In genomic region chr12:6363330-6364036, GRCh38 we compare ENCODE assay signal across 8 cellular contexts. TPM values are rescaled to one million over a fixed set of nuclear protein-coding genes. Genes with fewer than 3 reads are reported as not detected.
DNase-seq lines count a peak whose midpoint lies in the region; ATAC-seq, FAIRE-seq and TF ChIP-seq lines count a peak whose summit lies in the region.

No MANE protein-coding gene starts in this region.

- peak overlapping the region; percentile 53 to 60 for H3K4me3 ChIP-seq in gastroesophageal sphincter
- peak overlapping the region; percentile 54 for H3K4me3 ChIP-seq in uterus

- peak overlapping the region; percentile 89 for H3K27ac Mint-ChIP-seq in progenitor cell of endocrine pancreas

- 11% methylated on average over 3 of the region's 59 CpGs; no CpG with 5 or more reads in 1 of the 2 donors for WGBS in gastroesophageal sphincter (ENCODE audit: low coverage in 1 of 2), 2 donors

- FAIRE-seq in GM12892 (lab: Jason Lieb, UNC), result no peak

- H3K36me3 ChIP-seq in gastroesophageal sphincter, result no peaks in the 10 kb centered on the region
- H3K36me3 ChIP-seq in uterus, result no peaks in the 10 kb centered on the region

- H3K36me3 Mint-ChIP-seq in progenitor cell of endocrine pancreas (ENCODE audit: insufficient read depth), result no peaks in the 10 kb centered on the region

- H3K4me3 Mint-ChIP-seq in progenitor cell of endocrine pancreas (ENCODE audit: low read depth), result peak overlapping the region; percentile 67

- H3K4me1 Mint-ChIP-seq in progenitor cell of endocrine pancreas (ENCODE audit: low read depth), result peaks cover 4% of the 10 kb centered on the region

- H3K27ac ChIP-seq in gastroesophageal sphincter (peak overlapping the region; percentile 60 to 87 (median 87)), uterus (peak overlapping the region; percentile 91 to 97)

- ATAC-seq in gastroesophageal sphincter, result peak; percentile 93
- no peak for ATAC-seq in HG03378 (IDR thresholded peaks at IDR 0.05; ENCODE audit: unreplicated experiment)

- H3K9me3 Mint-ChIP-seq in progenitor cell of endocrine pancreas (ENCODE audit: low read depth), result no peaks in the 10 kb centered on the region

- TF ChIP-seq POLR2A in GM12892 (IDR thresholded peaks at IDR 0.05; ENCODE audit: low read depth, low read length) (no peak), gastroesophageal sphincter (IDR thresholded peaks at IDR 0.05) (peak; percentile 54 to 62), uterus (IDR thresholded peaks at IDR 0.05) (peak; percentile 71 to 73)

- H3K9me3 ChIP-seq in gastroesophageal sphincter (no peaks in the 10 kb centered on the region), uterus (no peaks in the 10 kb centered on the region)

- intact Hi-C loops in uterus (cut with DNase I; ENCODE audit: low total_unique reads), result no loop called here

- DNase-seq in GM12892 (ENCODE audit: insufficient read length), result peak; percentile 76
- peak; percentile 78 for DNase-seq in RPMI8226
- DNase-seq in activated gamma-delta T cell treated with anti-CD3 and anti-CD28 coated beads, Interleukin-2, amount 50 U/mL, for 16 hours (ENCODE audit: low read depth), result peak; percentile 43
- DNase-seq in progenitor cell of endocrine pancreas (ENCODE audit: low spot score, unreplicated experiment), result peak; percentile 73
- peak; percentile 79 to 80 for DNase-seq in uterus
- DNase-seq in NCI-H2171 (lab: John Stamatoyannopoulos, UW), result no peak

- H3K4me1 ChIP-seq in gastroesophageal sphincter (peaks cover 0 to 27% (median 5%) of the 10 kb centered on the region in 3 donors), uterus (no peaks in the 10 kb centered on the region)

- H3K27me3 Mint-ChIP-seq in progenitor cell of endocrine pancreas, result peaks cover 2% of the 10 kb centered on the region

- no peaks in the 10 kb centered on the region for H3K27me3 ChIP-seq in gastroesophageal sphincter
- H3K27me3 ChIP-seq in uterus, result no peaks in the 10 kb centered on the region

- no peak for TF ChIP-seq EP300 in gastroesophageal sphincter (IDR thresholded peaks at IDR 0.05)

- TF ChIP-seq CTCF in gastroesophageal sphincter (IDR thresholded peaks at IDR 0.05) (peak in 2 of 4 experiments; percentile 2 to 15), progenitor cell of endocrine pancreas (IDR thresholded peaks at IDR 0.05; ENCODE audit: unreplicated experiment) (peak; percentile 31), uterus (IDR thresholded peaks at IDR 0.05) (peak in 1 of 4 experiments; percentile 21)

RNA-seq across cellular contexts. Expression of gene SCNN1A, which starts 11.9 kb away (rescaled TPM):
- not detected for polyA plus RNA-seq in GM12892 (2012; ENCODE audit: missing spikeins)
- total RNA-seq in gastroesophageal sphincter (10 to 100 TPM in 1 of 4 donors, 1 to 10 TPM in 1, under 1 TPM in 1, not detected in 1; 0.62 to 19.9 (median 5.2) TPM), progenitor cell of endocrine pancreas (14.3 and 23.1 TPM in 2 replicates), uterus (10 to 100 TPM in 2 of 4 donors, 1 to 10 TPM in 2; 1.3 to 38.3 (median 7.3) TPM)

RNA-seq across cellular contexts. Expression of gene LTBR, which starts 20.5 kb away (rescaled TPM):
- 0.40 TPM for polyA plus RNA-seq in GM12892 (2012; ENCODE audit: missing spikeins)
- total RNA-seq in gastroesophageal sphincter (100 to 1,000 TPM in 3 of 4 donors, 10 to 100 TPM in 1; 86.5 to 139 (median 119) TPM), progenitor cell of endocrine pancreas (17.8 and 18.3 TPM in 2 replicates), uterus (100 to 1,000 TPM in 1 of 4 donors, 10 to 100 TPM in 3; 28.1 to 116 (median 83.5) TPM)

RNA-seq across cellular contexts. Expression of gene TNFRSF1A, which starts 21.6 kb away (rescaled TPM):
- 6.0 TPM for polyA plus RNA-seq in GM12892 (2012; ENCODE audit: missing spikeins)
- total RNA-seq in gastroesophageal sphincter, result 100 to 1,000 TPM; 150 to 356 (median 227) TPM
- 67.5 and 68.8 TPM in 2 replicates for total RNA-seq in progenitor cell of endocrine pancreas
- total RNA-seq in uterus, result 100 to 1,000 TPM in 3 of 4 donors, 10 to 100 TPM in 1; 71.8 to 297 (median 174) TPM

RNA-seq across cellular contexts. Expression of gene PLEKHG6, which starts 53.0 kb away (rescaled TPM):
- 2.2 TPM for polyA plus RNA-seq in GM12892 (2012; ENCODE audit: missing spikeins)
- total RNA-seq in gastroesophageal sphincter (10 to 100 TPM in 1 of 4 donors, 1 to 10 TPM in 1, under 1 TPM in 2; 0.35 to 44.5 (median 1.3) TPM), progenitor cell of endocrine pancreas (40.5 and 44.0 TPM in 2 replicates), uterus (1 to 10 TPM in 2 of 4 donors, under 1 TPM in 1, not detected in 1; 0.29 to 1.9 (median 1.7) TPM)
